20 cellular contexts compared by ENCODE assay signal in the genomic region with DNA sequence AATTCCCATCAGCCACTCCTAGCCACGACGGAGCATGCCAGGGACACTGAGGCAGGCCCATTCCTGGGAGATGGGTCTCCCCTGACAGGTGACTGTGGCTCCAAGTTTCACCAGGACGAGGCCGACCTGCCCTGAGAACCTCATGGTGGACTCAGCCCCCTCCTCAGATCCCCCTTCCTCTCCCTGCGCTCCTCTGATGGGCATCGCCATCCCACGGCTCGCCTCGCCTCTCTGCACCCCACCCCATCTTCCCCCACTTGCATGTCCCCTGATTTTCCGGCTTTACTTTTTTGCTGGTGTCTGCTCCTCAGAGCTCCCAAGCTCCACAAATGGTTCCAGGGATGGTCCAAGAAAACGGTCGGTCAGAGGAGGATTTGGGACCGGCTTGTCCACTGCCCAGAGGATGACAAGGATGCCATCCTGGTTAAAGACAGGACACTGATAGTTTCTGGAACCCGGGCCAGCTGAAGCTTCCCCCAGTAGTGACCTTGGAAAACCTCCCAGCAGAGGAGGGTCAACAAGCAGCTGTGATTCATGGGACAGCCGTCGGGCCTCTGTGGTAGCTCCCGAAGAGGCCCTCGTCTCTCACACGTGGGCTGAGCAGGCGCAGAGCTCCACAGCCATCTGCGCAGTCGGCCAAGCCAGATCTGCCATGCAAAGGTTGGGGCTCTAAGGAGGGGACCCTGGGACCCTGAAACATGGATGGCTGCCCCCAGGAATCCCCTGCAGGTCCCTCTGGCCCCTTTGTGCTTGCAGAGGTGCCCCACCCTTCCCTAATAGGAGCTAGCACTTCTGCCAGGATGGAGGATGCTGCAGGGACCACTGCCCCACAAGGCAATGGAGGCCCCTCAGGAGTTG.
A peak's percentile ranks its signal among the peaks of the same experiment; 100 is the strongest.
DNase-seq lines count a peak whose midpoint lies in the region; ATAC-seq, FAIRE-seq and TF ChIP-seq lines count a peak whose summit lies in the region.
"Had no signal": no experiment of that assay in that cellular context is flagged by ENCODE, and none has a peak within 500 bp of the region (broad histone marks: within the 10 kb centered on the region; RNA-seq: fewer than 3 reads in every experiment).

No MANE protein-coding gene starts in this region.

- no peak for TF ChIP-seq EP300 in HepG2 (IDR thresholded peaks at IDR 0.05; ENCODE audit: low read depth in 2 of 2, low read length in 2 of 2)
- no peak for TF ChIP-seq EP300 in HepG2 (CRISPR knock-in tag; IDR thresholded peaks at IDR 0.05; ENCODE audit: borderline replicate concordance)

- H3K9me3 ChIP-seq in HepG2 (ENCODE audit: low read length) (no peaks in the 10 kb centered on the region), right lobe of liver (no peaks in the 10 kb centered on the region), lung (ENCODE audit: control insufficient read depth in 2 of 2, insufficient read depth in 1 of 2, low read length in 1 of 2) (peaks cover 0 to 2% of the 10 kb centered on the region in 2 donors)
- H3K9me3 ChIP-seq: BE2C had no signal

- no peak for DNase-seq in HepG2 (ENCODE audit: low spot score)
- no peak for DNase-seq in right lobe of liver
- DNase-seq in coronary artery (ENCODE audit: low spot score) = peak; percentile 61
- DNase-seq in lung (ENCODE audit: low spot score) = peak; percentile 21
- DNase-seq in nucleus accumbens (lab: John Stamatoyannopoulos, UW) = no peak
- no peak for DNase-seq in NCI-H774 (lab: John Stamatoyannopoulos, UW)
- no peak for DNase-seq in HCEC 1CT
- DNase-seq: BE2C; C1 segment of cervical spinal cord; CD4-positive, CD25-positive, alpha-beta regulatory T cell; CD8-positive, alpha-beta memory T cell; COR-L47; DMS 273 treated with DMSO at 0.1 percent for 48 hours; DMS53; DND-41; EL; GOT3; H7 had no signal

- POLR2A ChIA-PET in HepG2 (lab: Yijun Ruan, JAX) = no interaction called here

- 34% methylated on average over 22 of the region's 22 CpGs for WGBS in HepG2 (ENCODE audit: low lambda C conversion rate)
- WGBS in right lobe of liver (ENCODE audit: insufficient coverage, low coverage, low lambda C conversion rate, missing lambda C conversion rate) = 82% methylated on average over 10 of the region's 22 CpGs
- 90% methylated on average over 20 to 22 of the region's 22 CpGs for WGBS in lung, 2 donors

- TF ChIP-seq CTCF in HepG2 (CRISPR knock-in tag; IDR thresholded peaks at IDR 0.05) = no peak
- no peak for TF ChIP-seq CTCF in right lobe of liver (IDR thresholded peaks at IDR 0.05)
- no peak for TF ChIP-seq CTCF in coronary artery (IDR thresholded peaks at IDR 0.05)
- TF ChIP-seq CTCF in lung (IDR thresholded peaks at IDR 0.05; ENCODE audit: control extremely low read depth, extremely low read depth) = no peak

- H3K4me2 ChIP-seq in HepG2 (ENCODE audit: low read depth, low read length) = no peak overlapping the region

- no peak for FAIRE-seq in HepG2 (lab: Jason Lieb, UNC)
- FAIRE-seq: GM12878 had no signal

- H3K27ac ChIP-seq in HepG2 (ENCODE audit: extremely low read length, insufficient read depth, low read length) (no peak overlapping the region), right lobe of liver (no peak overlapping the region), coronary artery (no peak overlapping the region), lung (ENCODE audit: low read depth in 1 of 2, low read length in 1 of 2) (no peak overlapping the region)
- H3K27ac ChIP-seq: HL-60 had no signal

- H3K4me3 ChIP-seq in HepG2 (replicated peaks in 1 of 3; ENCODE audit: insufficient read depth in 1 of 3, low read depth in 2 of 3, low read length in 3 of 3) = no peak overlapping the region
- H3K4me3 ChIP-seq in right lobe of liver = no peak overlapping the region
- no peak overlapping the region for H3K4me3 ChIP-seq in coronary artery
- no peak overlapping the region for H3K4me3 ChIP-seq in lung
- H3K4me3 ChIP-seq: GM12878 had no signal

- no peak for TF ChIP-seq RAD21 in HepG2 (CRISPR knock-in tag; IDR thresholded peaks at IDR 0.05)

- no peak overlapping the region for H3K9ac ChIP-seq in HepG2 (ENCODE audit: insufficient read depth, low read depth, low read length)

- H3K36me3 ChIP-seq in HepG2 (replicated peaks in 1 of 2; ENCODE audit: control insufficient read depth in 1 of 2, insufficient read depth in 2 of 2, low read length in 2 of 2) = no peaks in the 10 kb centered on the region
- no peaks in the 10 kb centered on the region for H3K36me3 ChIP-seq in right lobe of liver
- no peaks in the 10 kb centered on the region for H3K36me3 ChIP-seq in lung (ENCODE audit: control insufficient read depth in 2 of 2, insufficient read depth in 2 of 2, low read length in 2 of 2)
- H3K36me3 ChIP-seq: BE2C had no signal

- no peak overlapping the region for H2AFZ ChIP-seq in HepG2 (ENCODE audit: low read length)

- intact Hi-C loops in HepG2 (cut with micrococcal nuclease; ENCODE audit: unreplicated experiment) = no loop called here
- intact Hi-C loops in right lobe of liver (cut with DNase I) = no loop called here

- CTCF ChIA-PET in HepG2 (lab: Yijun Ruan, JAX; ENCODE audit: low intra/inter-chr PET ratio, low total read pairs) = no interaction called here

- H3K27me3 ChIP-seq in HepG2 (ENCODE audit: control insufficient read depth in 1 of 2, insufficient read depth in 2 of 2, low read length in 2 of 2) (peaks cover 11 to 55% of the 10 kb centered on the region in 2 experiments; a peak in 4 of 5 replicates), right lobe of liver (no peaks in the 10 kb centered on the region), lung (ENCODE audit: control insufficient read depth, insufficient read depth) (no peaks in the 10 kb centered on the region)

- no peak for TF ChIP-seq POLR2A in HepG2 (IDR thresholded peaks at IDR 0.05; ENCODE audit: insufficient read depth in 1 of 2, low read depth in 2 of 2, low read length in 2 of 2)
- no peak for TF ChIP-seq POLR2A in right lobe of liver (IDR thresholded peaks at IDR 0.05)

- no peaks in the 10 kb centered on the region for H3K4me1 ChIP-seq in HepG2 (ENCODE audit: insufficient read depth, low read length)
- no peaks in the 10 kb centered on the region for H3K4me1 ChIP-seq in right lobe of liver
- H3K4me1 ChIP-seq in lung (ENCODE audit: control insufficient read depth in 2 of 2, insufficient read depth in 2 of 2, low read length in 2 of 2) = peaks cover 0 to 3% of the 10 kb centered on the region in 2 donors

- ATAC-seq in HepG2 (peak; percentile 24; the same call in 2 of the 3 replicates), right lobe of liver (no peak), lung (ENCODE audit: insufficient read depth, low FRiP score) (no peak)
- ATAC-seq: GM12878 had no signal

- in situ Hi-C loops in HepG2 (cut with HindIII; ENCODE audit: extremely low pct_ligation_motif_present, low pct_unique_long_range_greater_than_20kb) = no loop called here

- peaks cover 2% of the 10 kb centered on the region; the same call in 1 of the 2 replicates for H4K20me1 ChIP-seq in HepG2 (ENCODE audit: insufficient read depth, low read length)

- BruUV-seq in HepG2 (replicated peaks; lab: Mats Ljungman, UMichigan) = no TSS peak

- no peaks in the 10 kb centered on the region for H3K79me2 ChIP-seq in HepG2 (ENCODE audit: insufficient read depth, low read length)

TF ChIP-seq in HepG2, 621 proteins besides CTCF, POLR2A, EP300 and RAD21 (continues in another document):
- TF ChIP-seq RFX1 (IDR thresholded peaks at IDR 0.05) (no peak), ZKSCAN1 (IDR thresholded peaks at IDR 0.05; ENCODE audit: low read length) (no peak), FOXJ3 (CRISPR knock-in tag; IDR thresholded peaks at IDR 0.05; ENCODE audit: borderline replicate concordance) (no peak)
- TF ChIP-seq, protein P1, sequence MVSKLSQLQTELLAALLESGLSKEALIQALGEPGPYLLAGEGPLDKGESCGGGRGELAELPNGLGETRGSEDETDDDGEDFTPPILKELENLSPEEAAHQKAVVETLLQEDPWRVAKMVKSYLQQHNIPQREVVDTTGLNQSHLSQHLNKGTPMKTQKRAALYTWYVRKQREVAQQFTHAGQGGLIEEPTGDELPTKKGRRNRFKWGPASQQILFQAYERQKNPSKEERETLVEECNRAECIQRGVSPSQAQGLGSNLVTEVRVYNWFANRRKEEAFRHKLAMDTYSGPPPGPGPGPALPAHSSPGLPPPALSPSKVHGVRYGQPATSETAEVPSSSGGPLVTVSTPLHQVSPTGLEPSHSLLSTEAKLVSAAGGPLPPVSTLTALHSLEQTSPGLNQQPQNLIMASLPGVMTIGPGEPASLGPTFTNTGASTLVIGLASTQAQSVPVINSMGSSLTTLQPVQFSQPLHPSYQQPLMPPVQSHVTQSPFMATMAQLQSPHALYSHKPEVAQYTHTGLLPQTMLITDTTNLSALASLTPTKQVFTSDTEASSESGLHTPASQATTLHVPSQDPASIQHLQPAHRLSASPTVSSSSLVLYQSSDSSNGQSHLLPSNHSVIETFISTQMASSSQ (IDR thresholded peaks at IDR 0.05; ENCODE audit: low read depth) = no peak
- TF ChIP-seq, protein P1 (CRISPR knock-in tag; IDR thresholded peaks at IDR 0.05; ENCODE audit: borderline replicate concordance) = no peak
- TF ChIP-seq, protein P2, sequence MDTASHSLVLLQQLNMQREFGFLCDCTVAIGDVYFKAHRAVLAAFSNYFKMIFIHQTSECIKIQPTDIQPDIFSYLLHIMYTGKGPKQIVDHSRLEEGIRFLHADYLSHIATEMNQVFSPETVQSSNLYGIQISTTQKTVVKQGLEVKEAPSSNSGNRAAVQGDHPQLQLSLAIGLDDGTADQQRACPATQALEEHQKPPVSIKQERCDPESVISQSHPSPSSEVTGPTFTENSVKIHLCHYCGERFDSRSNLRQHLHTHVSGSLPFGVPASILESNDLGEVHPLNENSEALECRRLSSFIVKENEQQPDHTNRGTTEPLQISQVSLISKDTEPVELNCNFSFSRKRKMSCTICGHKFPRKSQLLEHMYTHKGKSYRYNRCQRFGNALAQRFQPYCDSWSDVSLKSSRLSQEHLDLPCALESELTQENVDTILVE (CRISPR knock-in tag; IDR thresholded peaks at IDR 0.05) = no peak

Comparison
In these comparisons a context has a peak if more than half of its experiments do, and no peak if none do; other contexts are left out.
1. DNase-seq: peak in coronary artery (single experiment) and lung (single experiment); none in HepG2 (single experiment), right lobe of liver (0 of 3), nucleus accumbens (0 of 56), NCI-H774 (single experiment) and HCEC 1CT (single experiment).